Comparison of ENCODE assay signal across 25 cellular contexts in the genomic region with DNA sequence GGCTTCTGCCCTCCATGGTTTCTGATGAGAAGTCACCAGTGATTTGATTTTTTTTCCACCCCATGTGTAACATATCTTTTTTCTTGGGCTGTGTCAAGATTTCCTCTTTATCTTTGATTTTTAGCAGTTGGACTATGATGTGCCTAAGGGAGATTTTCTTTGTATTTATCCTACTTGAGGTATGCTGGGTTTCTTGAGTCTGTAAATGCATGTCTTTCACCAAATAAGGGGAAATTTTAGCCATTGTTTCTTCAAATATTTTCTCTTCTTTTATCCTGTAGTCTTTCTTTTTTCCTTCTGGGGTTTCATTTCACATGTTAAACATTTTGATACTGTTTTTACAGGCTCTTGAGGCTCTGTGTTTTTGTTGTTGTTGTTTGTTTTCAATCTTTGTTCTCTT.
"Had no signal": no experiment of that assay in that cellular context is flagged by ENCODE, and none has a peak within 500 bp of the region (broad histone marks: within the 10 kb centered on the region; RNA-seq: fewer than 3 reads in every experiment).

No MANE protein-coding gene starts in this region.

- DNase-seq: colonic mucosa; cortex of kidney; effector CD8-positive, alpha-beta T cell; effector memory CD8-positive, alpha-beta T cell; endodermal cell; erythroblast; esophagus squamous epithelium; foreskin fibroblast; foreskin melanocyte; gastrocnemius medialis; glutamatergic neuron; head of caudate nucleus; heart right ventricle; hippocampal formation; left cardiac atrium; left lung; left ventricle myocardium superior; lower lobe of right lung; mesenchymal stem cell; mucosa of descending colon; naive B cell had no signal

- H3K4me3 Mint-ChIP-seq: dendritic cell treated with granulocyte-macrophage colony-stimulating factor and Interleukin-4, amounts not matched to agents 40 ng/mL and 50 ng/mL, for 4 days; effector memory CD8-positive, alpha-beta T cell; endodermal cell; mesothelial cell of epicardium; naive B cell had no signal

- ATAC-seq: effector memory CD8-positive, alpha-beta T cell; esophagus mucosa; gastrocnemius medialis; heart right ventricle; left cardiac atrium; left lung; left ventricle myocardium superior; lower lobe of right lung; mucosa of descending colon had no signal

- H3K27ac Mint-ChIP-seq: dendritic cell treated with granulocyte-macrophage colony-stimulating factor and Interleukin-4, amounts not matched to agents 40 ng/mL and 50 ng/mL, for 4 days; effector memory CD8-positive, alpha-beta T cell; endodermal cell; mesothelial cell of epicardium; naive B cell had no signal

- H3K27me3 Mint-ChIP-seq: dendritic cell treated with granulocyte-macrophage colony-stimulating factor and Interleukin-4, amounts not matched to agents 40 ng/mL and 50 ng/mL, for 4 days had no signal

- H3K4me3 ChIP-seq: colonic mucosa, esophagus squamous epithelium, gastrocnemius medialis, heart right ventricle, left lung, lower lobe of right lung, mucosa of descending colon had no signal

- H3K27me3 ChIP-seq: colonic mucosa, esophagus squamous epithelium, gastrocnemius medialis, heart right ventricle, left lung had no signal

- H3K4me1 Mint-ChIP-seq: endodermal cell, mesothelial cell of epicardium, naive B cell had no signal

- H3K9me3 Mint-ChIP-seq: effector memory CD8-positive, alpha-beta T cell had no signal

- H3K27ac ChIP-seq: colonic mucosa, epithelial cell of prostate, esophagus squamous epithelium, gastrocnemius medialis, lower lobe of right lung had no signal
